1 cellular context compared by ENCODE assay signal in genomic region chr6:11452114-11452513, GRCh38.
TF ChIP-seq lines count a peak whose summit lies in the region.
"Not testable (repeated sequence)": the region's sequence is repeated elsewhere in the genome, so short reads cannot be mapped to it uniquely, and the experiment has no call there.

No MANE protein-coding gene starts in this region.

TF ChIP-seq in HepG2, 621 proteins besides CTCF, POLR2A, EP300 and RAD21:
- TF ChIP-seq SOX6 (IDR thresholded peaks at IDR 0.05) = not testable (repeated sequence)
- TF ChIP-seq SOX6 (CRISPR knock-in tag; IDR thresholded peaks at IDR 0.05) = 0 out of 2 replicates have a peak, but pooled peaks have one; percentile 14
TF ChIP-seq in HepG2: peak in this region for 1; not testable (repeated sequence) for 620.
